In the genomic region with DNA sequence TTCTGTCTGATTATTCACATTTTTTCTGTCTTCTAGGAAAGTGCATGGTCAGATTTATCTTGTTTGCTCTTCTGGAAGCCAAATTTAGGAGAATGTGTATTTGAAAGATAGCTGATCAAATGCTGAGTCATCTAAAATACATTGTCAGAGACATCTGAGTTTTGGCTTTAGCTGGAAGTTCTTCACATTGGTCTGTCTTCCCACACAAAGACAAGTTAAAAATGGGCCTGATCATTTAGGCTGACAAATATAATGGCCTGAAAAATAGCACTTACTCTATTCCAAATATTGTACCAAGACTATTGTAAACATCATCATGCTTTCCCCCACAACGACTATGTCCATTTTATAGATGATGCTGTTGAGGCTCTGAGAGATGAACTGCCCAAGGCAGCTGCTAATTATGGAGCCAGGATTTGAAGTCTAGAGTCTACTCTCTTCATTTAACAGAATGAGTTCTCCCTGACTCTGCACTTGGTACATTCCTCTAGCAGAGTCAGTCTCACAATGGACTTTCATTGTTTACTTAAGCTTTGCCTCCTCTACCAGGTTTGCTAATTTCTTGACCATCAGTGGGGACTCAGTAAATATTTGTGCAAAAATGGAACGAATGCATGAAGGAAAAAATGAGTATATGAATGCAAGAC, we compare ENCODE assay signal across 21 cellular contexts.
DNase-seq lines count a peak whose midpoint lies in the region; ATAC-seq and TF ChIP-seq lines count a peak whose summit lies in the region.
"Had no signal": no experiment of that assay in that cellular context is flagged by ENCODE, and none has a peak within 500 bp of the region (broad histone marks: within the 10 kb centered on the region; RNA-seq: fewer than 3 reads in every experiment).

No MANE protein-coding gene starts in this region.

- H3K27me3 ChIP-seq in BJ (ENCODE audit: control insufficient read depth, insufficient read depth, low read length), result no peaks in the 10 kb centered on the region
- no peaks in the 10 kb centered on the region for H3K27me3 ChIP-seq in fibroblast of lung (ENCODE audit: control insufficient read depth, insufficient read depth, low read length)
- H3K27me3 ChIP-seq in liver (ENCODE audit: control insufficient read depth in 4 of 4, insufficient read depth in 4 of 4, low read length in 3 of 4), result no peaks in the 10 kb centered on the region
- H3K27me3 ChIP-seq: dorsolateral prefrontal cortex, SJCRH30, thyroid gland had no signal

- no peaks in the 10 kb centered on the region for H3K36me3 ChIP-seq in BJ (ENCODE audit: control insufficient read depth, insufficient read depth, low read length)
- H3K36me3 ChIP-seq in fibroblast of lung (ENCODE audit: control insufficient read depth, insufficient read depth, low read length), result no peaks in the 10 kb centered on the region
- H3K36me3 ChIP-seq in liver (ENCODE audit: control insufficient read depth in 4 of 4, insufficient read depth in 3 of 4, low read depth in 1 of 4, low read length in 3 of 4), result no peaks in the 10 kb centered on the region
- no peaks in the 10 kb centered on the region for H3K36me3 ChIP-seq in mucosa of descending colon (ENCODE audit: low read depth)
- H3K36me3 ChIP-seq: SJCRH30, thyroid gland had no signal

- H3K27ac ChIP-seq in fibroblast of lung (ENCODE audit: insufficient read depth, low read length) (no peak overlapping the region), liver (ENCODE audit: low read depth in 1 of 2, low read length in 2 of 2) (no peak overlapping the region)
- H3K27ac ChIP-seq: dorsolateral prefrontal cortex, SJCRH30, thyroid gland had no signal

- no peak for TF ChIP-seq RAD21 in liver (IDR thresholded peaks at IDR 0.05)

- POLR2A ChIA-PET in BJ (lab: Charles Lee), result no interaction called here

- WGBS in liver, result 47% methylated on average over 2 of the region's 2 CpGs

- DNase-seq in BJ (ENCODE audit: low read depth) (peak; percentile 10), NCI-H69 (lab: John Stamatoyannopoulos, UW) (peak; percentile 27), fibroblast of lung (ENCODE audit: low read depth in 2 of 2) (peak; percentile 37 to 76), mucosa of descending colon (no peak), ACHN (no peak), dermis blood vessel endothelial cell (no peak)
- DNase-seq in activated CD8-positive, alpha-beta memory T cell treated with anti-CD3 and anti-CD28 coated beads, Interleukin-2, amount 50 U/mL, for 4 hours, result no peak
- DNase-seq: activated CD4-positive, alpha-beta memory T cell treated with anti-CD3 and anti-CD28 coated beads, Interleukin-2, amount 10 ng/mL, durations not matched to agents 7 days and 5 days; activated naive CD8-positive, alpha-beta T cell treated with anti-CD3 and anti-CD28 coated beads for 36 hours; CD4-positive, alpha-beta T cell; dorsolateral prefrontal cortex; GOT3; Kasumi-1; naive thymus-derived CD8-positive, alpha-beta T cell; NCI-H2171 treated with DMSO at 0.1 percent for 48 hours; NCI-H524; SJCRH30; stimulated activated naive CD8-positive, alpha-beta T cell treated with anti-CD3 and anti-CD28 coated beads, Interleukin-15, amount 100 ng/mL, for 72 hours; T-cell; thyroid gland had no signal

- H3K9ac ChIP-seq in fibroblast of lung (ENCODE audit: insufficient read depth, low read length) (no peak overlapping the region), liver (ENCODE audit: low read depth in 1 of 2, low read length in 2 of 2) (no peak overlapping the region)

- CTCF ChIA-PET in BJ (lab: Yijun Ruan, JAX), result no interaction called here

- H3K9me3 ChIP-seq in fibroblast of lung (ENCODE audit: control insufficient read depth, insufficient read depth, low read depth, low read length) (no peaks in the 10 kb centered on the region), liver (ENCODE audit: control insufficient read depth in 4 of 4, low read length in 3 of 4) (no peaks in the 10 kb centered on the region), mucosa of descending colon (no peaks in the 10 kb centered on the region)
- H3K9me3 ChIP-seq: SJCRH30, thyroid gland had no signal

- no peak overlapping the region for H3K4me2 ChIP-seq in fibroblast of lung (ENCODE audit: extremely low read depth, insufficient read depth, low read length)

- intact Hi-C loops in mucosa of descending colon (cut with DNase I, micrococcal nuclease), result no loop called here

- no peak overlapping the region for H3K4me3 ChIP-seq in BJ (ENCODE audit: low read depth, low read length)
- no peak overlapping the region for H3K4me3 ChIP-seq in fibroblast of lung (replicated peaks in 1 of 4; ENCODE audit: control extremely low read depth in 1 of 4, insufficient read depth in 1 of 4, low read depth in 3 of 4, low read length in 4 of 4)
- no peak overlapping the region for H3K4me3 ChIP-seq in liver (ENCODE audit: low read depth in 1 of 3, low read length in 3 of 3)
- H3K4me3 ChIP-seq in mucosa of descending colon, result no peak overlapping the region
- H3K4me3 ChIP-seq: dorsolateral prefrontal cortex, SJCRH30, thyroid gland had no signal

- in situ Hi-C loops in ACHN (cut with HindIII; ENCODE audit: low pct_ligation_motif_present, low pct_unique_long_range_greater_than_20kb, low sequenced_read_pairs), result no loop called here

- no peak for ATAC-seq in mucosa of descending colon
- ATAC-seq: naive thymus-derived CD8-positive, alpha-beta T cell; stimulated activated naive CD8-positive, alpha-beta T cell treated with anti-CD3 and anti-CD28 coated beads, Interleukin-15, amount 100 ng/mL, for 72 hours; T-cell had no signal

- H3K4me1 ChIP-seq in fibroblast of lung (ENCODE audit: control insufficient read depth, extremely low read depth, insufficient read depth, low read length) (no peaks in the 10 kb centered on the region), liver (ENCODE audit: control insufficient read depth in 4 of 4, insufficient read depth in 4 of 4, low read length in 3 of 4) (peaks cover 0 to 5% (median 0%) of the 10 kb centered on the region in 4 donors), mucosa of descending colon (ENCODE audit: low read depth) (no peaks in the 10 kb centered on the region)
- H3K4me1 ChIP-seq: SJCRH30, thyroid gland had no signal

- H4K20me1 ChIP-seq in fibroblast of lung (ENCODE audit: control insufficient read depth, extremely low read depth, insufficient read depth, low read length), result no peaks in the 10 kb centered on the region

- no peaks in the 10 kb centered on the region for H3K79me2 ChIP-seq in fibroblast of lung (ENCODE audit: control insufficient read depth, insufficient read depth, low read length)

- H2AFZ ChIP-seq in fibroblast of lung (ENCODE audit: low read length), result no peak overlapping the region

- TF ChIP-seq CTCF in BJ (IDR thresholded peaks at IDR 0.05; ENCODE audit: insufficient read depth, low read depth, low read length) (no peak), fibroblast of lung (conservative IDR thresholded peaks at IDR 0.05 in 1 of 2, IDR thresholded peaks at IDR 0.05 in 1 of 2; ENCODE audit: low read depth in 1 of 2, low read length in 2 of 2) (no peak), liver (IDR thresholded peaks at IDR 0.05; ENCODE audit: low read depth, low read length, missing input control) (no peak), mucosa of descending colon (IDR thresholded peaks at IDR 0.05) (no peak)

TF ChIP-seq in liver, 16 proteins besides CTCF, POLR2A, EP300 and RAD21:
- peak; percentile 61 for TF ChIP-seq FOXA1 (IDR thresholded peaks at IDR 0.05)
- TF ChIP-seq FOXA2 (IDR thresholded peaks at IDR 0.05), result peak; percentile 87
- no peak for TF ChIP-seq REST (IDR thresholded peaks at IDR 0.05)
- TF ChIP-seq YY1 (IDR thresholded peaks at IDR 0.05), result no peak
- TF ChIP-seq HNF4A (conservative IDR thresholded peaks at IDR 0.05), result peak; percentile 45 to 72
- TF ChIP-seq RXRA (IDR thresholded peaks at IDR 0.05), result no peak

Comparison
In these comparisons a context has a peak if more than half of its experiments do, and no peak if none do; other contexts are left out.
1. DNase-seq: peak in BJ (single experiment), NCI-H69 (single experiment) and fibroblast of lung (2 of 2); none in mucosa of descending colon (0 of 3), activated CD8-positive, alpha-beta memory T cell treated with anti-CD3 and anti-CD28 coated beads, Interleukin-2, amount 50 U/mL, for 4 hours (single experiment), ACHN (single experiment) and dermis blood vessel endothelial cell (single experiment).